ENCODE assay signal across 13 cellular contexts in genomic region chr10:23362069-23362830, GRCh38.
DNase-seq lines count a peak whose midpoint lies in the region; ATAC-seq, FAIRE-seq and TF ChIP-seq lines count a peak whose summit lies in the region.
"Had no signal": no experiment of that assay in that cellular context is flagged by ENCODE, and none has a peak within 500 bp of the region (broad histone marks: within the 10 kb centered on the region; RNA-seq: fewer than 3 reads in every experiment).

No MANE protein-coding gene starts in this region.

- H3K27me3 ChIP-seq in OCI-LY3 (ENCODE audit: low read depth, low read length) = no peaks in the 10 kb centered on the region

- DNase-seq in NCI-H446 treated with DMSO at 0.1 percent for 48 hours (lab: John Stamatoyannopoulos, UW) (no peak), AG08396 (ENCODE audit: low spot score) (no peak), foreskin melanocyte (no peak), D721Med (ENCODE audit: insufficient read length, low spot score) (no peak)
- DNase-seq: activated CD4-positive, CD25-positive, alpha-beta regulatory T cell treated with anti-CD3 and anti-CD28 coated beads, Interleukin-2, amount 50 U/mL, for 72 hours; DMS53; erythroblast; islet precursor cell; NCI-H2029 treated with DMSO at 0.1 percent for 48 hours had no signal

- H4K20me1 ChIP-seq in OCI-LY3 (ENCODE audit: insufficient read depth, low read length) = no peaks in the 10 kb centered on the region

- TF ChIP-seq CTCF in OCI-LY3 (IDR thresholded peaks at IDR 0.05; ENCODE audit: low read depth, low read length) = no peak
- TF ChIP-seq CTCF in D721Med (IDR thresholded peaks at IDR 0.05; ENCODE audit: insufficient read depth, missing control alignments) = no peak

- H3K79me2 ChIP-seq in OCI-LY3 (ENCODE audit: low read length) = no peaks in the 10 kb centered on the region

- H2AFZ ChIP-seq in OCI-LY3 (ENCODE audit: low read depth, low read length) = no peak overlapping the region

- H3K9me3 ChIP-seq in OCI-LY3 (ENCODE audit: insufficient read depth, low read length) = no peaks in the 10 kb centered on the region

- H3K4me2 ChIP-seq in OCI-LY3 (ENCODE audit: low read length) = peak overlapping the region; percentile 9; the same call in 1 of the 2 replicates

- ATAC-seq in GM18502 (IDR thresholded peaks at IDR 0.05; ENCODE audit: poor library complexity, unreplicated experiment) (peak; percentile 37), GM19324 (IDR thresholded peaks at IDR 0.05; ENCODE audit: low FRiP score, unreplicated experiment) (peak; percentile 46), HG02852 (IDR thresholded peaks at IDR 0.05; ENCODE audit: unreplicated experiment) (peak; percentile 32)

- H3K27ac ChIP-seq in OCI-LY3 (ENCODE audit: low read length) = no peak overlapping the region

- H3K36me3 ChIP-seq in OCI-LY3 (replicated peaks; ENCODE audit: low read depth, low read length) = no peaks in the 10 kb centered on the region

- no peak for FAIRE-seq in D721Med (lab: Jason Lieb, UNC)

- no peak overlapping the region for H3K9ac ChIP-seq in OCI-LY3 (ENCODE audit: low read length)

- no peak overlapping the region for H3K4me3 ChIP-seq in OCI-LY3 (ENCODE audit: low read length)

- peaks cover 34% of the 10 kb centered on the region for H3K4me1 ChIP-seq in OCI-LY3 (ENCODE audit: low read length)
